Comparison of ENCODE assay signal across 8 cellular contexts in genomic region chr17:29116652-29117439, GRCh38.
DNase-seq lines count a peak whose midpoint lies in the region; ATAC-seq and TF ChIP-seq lines count a peak whose summit lies in the region.

No MANE protein-coding gene starts in this region.

- H3K9me3 ChIP-seq in CD8-positive, alpha-beta T cell (ENCODE audit: low read length): no peaks in the 10 kb centered on the region
- no peaks in the 10 kb centered on the region for H3K9me3 ChIP-seq in suprapubic skin

- H3K27ac Mint-ChIP-seq in CD8-positive, alpha-beta T cell: no peak overlapping the region
- no peak overlapping the region for H3K27ac Mint-ChIP-seq in neural crest cell (ENCODE audit: unreplicated experiment)

- POLR2A ChIA-PET in CD8-positive, alpha-beta T cell (lab: Charles Lee): interaction anchor here (0.6 to 1.4 kb wide), 3 partner anchors 23 to 164 kb away, joined by 3 to 4 read pairs (median 3); no protein-coding TSS in a partner anchor

- no peak overlapping the region for H3K4me3 ChIP-seq in CD8-positive, alpha-beta T cell (ENCODE audit: low read depth, low read length)
- no peak overlapping the region for H3K4me3 ChIP-seq in fibroblast of the aortic adventitia (ENCODE audit: low read depth, low read length)
- H3K4me3 ChIP-seq in suprapubic skin: no peak overlapping the region

- peaks cover 3% of the 10 kb centered on the region for H3K4me1 ChIP-seq in CD8-positive, alpha-beta T cell (ENCODE audit: insufficient read depth, low read length)
- peaks cover 21% of the 10 kb centered on the region for H3K4me1 ChIP-seq in suprapubic skin

- TF ChIP-seq EP300 in suprapubic skin (IDR thresholded peaks at IDR 0.05): no peak

- CTCF ChIA-PET in CD8-positive, alpha-beta T cell (lab: Charles Lee): interaction anchor here (0.7 to 12.7 kb wide), 50 partner anchors 8 to 1175 kb away, joined by 3 to 368 read pairs (median 4); partner anchors contain the start of genes MYO18A and TLCD1

- peaks cover 65% of the 10 kb centered on the region for H3K36me3 Mint-ChIP-seq in CD8-positive, alpha-beta T cell
- H3K36me3 Mint-ChIP-seq in neural crest cell (ENCODE audit: low read depth): no peaks in the 10 kb centered on the region

- DNase-seq in CD8-positive, alpha-beta T cell: peak; percentile 58 to 86 (median 74)
- DNase-seq in HT1080 (ENCODE audit: low read depth) (peak; percentile 41), RPMI7951 (ENCODE audit: low read depth) (peak; percentile 41), fibroblast of the aortic adventitia (ENCODE audit: low read depth) (peak; percentile 64), neural crest cell (ENCODE audit: low read depth, low spot score) (peak; percentile 80), suprapubic skin (ENCODE audit: low spot score in 2 of 2) (peak; percentile 88 to 90)
- peak; percentile 66 to 78 for DNase-seq in activated T-helper 1 cell treated with anti-CD3 and anti-CD28 coated beads, Interleukin-2, amount 50 U/mL, for 16 hours (ENCODE audit: low read depth in 1 of 2, low spot score in 1 of 2)

- intact Hi-C loops in CD8-positive, alpha-beta T cell (cut with DNase I, micrococcal nuclease): loop anchor here (1.0 to 10.0 kb wide), 5 partner anchors 152 to 470 kb away; partner anchors contain the start of genes BLTP2 (in 1 of the 2), NEK8 (in 1 of the 2) and TLCD1 (in 1 of the 2)

- no peak overlapping the region for H3K27ac ChIP-seq in CD8-positive, alpha-beta T cell (ENCODE audit: low read depth, low read length)
- H3K27ac ChIP-seq in suprapubic skin: no peak overlapping the region

- peaks cover 40% of the 10 kb centered on the region for H3K36me3 ChIP-seq in CD8-positive, alpha-beta T cell (ENCODE audit: insufficient read depth, low read length)
- peaks cover 78% of the 10 kb centered on the region for H3K36me3 ChIP-seq in suprapubic skin

- peak; percentile 94 for TF ChIP-seq CTCF in CD8-positive, alpha-beta T cell (IDR thresholded peaks at IDR 0.05)
- TF ChIP-seq CTCF in fibroblast of the aortic adventitia (IDR thresholded peaks at IDR 0.05; ENCODE audit: insufficient read depth, low read length): peak; percentile 88
- peak; percentile 94 for TF ChIP-seq CTCF in neural crest cell (conservative IDR thresholded peaks at IDR 0.05)
- peak; percentile 47 to 89 for TF ChIP-seq CTCF in suprapubic skin (IDR thresholded peaks at IDR 0.05)

- H3K9me3 Mint-ChIP-seq in CD8-positive, alpha-beta T cell: no peaks in the 10 kb centered on the region
- H3K9me3 Mint-ChIP-seq in neural crest cell: no peaks in the 10 kb centered on the region

- no peaks in the 10 kb centered on the region for H3K27me3 Mint-ChIP-seq in CD8-positive, alpha-beta T cell (ENCODE audit: low read depth)
- H3K27me3 Mint-ChIP-seq in neural crest cell (ENCODE audit: low read depth): no peaks in the 10 kb centered on the region

- no peak overlapping the region for H3K4me3 Mint-ChIP-seq in CD8-positive, alpha-beta T cell
- H3K4me3 Mint-ChIP-seq in neural crest cell: no peak overlapping the region

- no peak for TF ChIP-seq POLR2A in suprapubic skin (IDR thresholded peaks at IDR 0.05)

- WGBS in suprapubic skin: 57% methylated on average over 16 of the region's 25 CpGs

- H3K4me1 Mint-ChIP-seq in CD8-positive, alpha-beta T cell (ENCODE audit: low read depth): peaks cover 2% of the 10 kb centered on the region
- peaks cover 4% of the 10 kb centered on the region for H3K4me1 Mint-ChIP-seq in neural crest cell

- no peaks in the 10 kb centered on the region for H3K27me3 ChIP-seq in CD8-positive, alpha-beta T cell (ENCODE audit: insufficient read depth, low read length)
- H3K27me3 ChIP-seq in suprapubic skin: no peaks in the 10 kb centered on the region

- peak; percentile 90 for ATAC-seq in CD8-positive, alpha-beta T cell
- no peak for ATAC-seq in HG02571 (IDR thresholded peaks at IDR 0.05; ENCODE audit: unreplicated experiment)
